1 cellular context compared by ENCODE assay signal in genomic region chr12:130775953-130776856, GRCh38.
TF ChIP-seq lines count a peak whose summit lies in the region.

No MANE protein-coding gene starts in this region.

TF ChIP-seq in HepG2, 621 proteins besides CTCF, POLR2A, EP300 and RAD21 (continued from another document and continues in another):
- peak; percentile 48; the same call in 1 of the 2 replicates for TF ChIP-seq GFI1 (CRISPR knock-in tag; IDR thresholded peaks at IDR 0.05; ENCODE audit: borderline replicate concordance)
- no peak for TF ChIP-seq ZNF597 (CRISPR knock-in tag; IDR thresholded peaks at IDR 0.05)
- no peak for TF ChIP-seq NCOA1 (CRISPR knock-in tag; IDR thresholded peaks at IDR 0.05)
- no peak for TF ChIP-seq ZBTB21 (CRISPR knock-in tag; IDR thresholded peaks at IDR 0.05)
- no peak for TF ChIP-seq NFATC3 (CRISPR knock-in tag; IDR thresholded peaks at IDR 0.05)
- no peak for TF ChIP-seq ZNF138 (CRISPR knock-in tag; IDR thresholded peaks at IDR 0.05; ENCODE audit: low read depth)
- no peak for TF ChIP-seq ZNF510 (CRISPR knock-in tag; IDR thresholded peaks at IDR 0.05; ENCODE audit: low read depth)
- TF ChIP-seq IRF2 (CRISPR knock-in tag; IDR thresholded peaks at IDR 0.05), result peak; percentile 35; the same call in 1 of the 2 replicates
- peak; percentile 43 for TF ChIP-seq XRCC5 (optimal IDR thresholded peaks at IDR 0.05; ENCODE audit: low read length)
- TF ChIP-seq CCAR2 (optimal IDR thresholded peaks at IDR 0.05; ENCODE audit: low read depth, low read length), result no peak
- no peak for TF ChIP-seq ZNF468 (CRISPR knock-in tag; IDR thresholded peaks at IDR 0.05)
- TF ChIP-seq ZBTB10 (CRISPR knock-in tag; IDR thresholded peaks at IDR 0.05; ENCODE audit: borderline replicate concordance), result 0 out of 2 replicates have a peak, but pooled peaks have one; percentile 35
- TF ChIP-seq EZH2 (conservative IDR thresholded peaks at IDR 0.05; ENCODE audit: low read depth, low read length), result no peak
- TF ChIP-seq PCBP1 (IDR thresholded peaks at IDR 0.05; ENCODE audit: borderline replicate concordance, low read depth, low read length), result no peak
- TF ChIP-seq MTERF4 (CRISPR knock-in tag; IDR thresholded peaks at IDR 0.05), result no peak
- TF ChIP-seq FOXP1 (IDR thresholded peaks at IDR 0.05), result no peak
- 0 out of 2 replicates have a peak, but pooled peaks have one; percentile 27 for TF ChIP-seq FOXP1 (CRISPR knock-in tag; IDR thresholded peaks at IDR 0.05)
- 0 out of 2 replicates have a peak, but pooled peaks have one; percentile 35 for TF ChIP-seq KLF12 (CRISPR knock-in tag; IDR thresholded peaks at IDR 0.05; ENCODE audit: borderline replicate concordance)
- TF ChIP-seq AHDC1 (CRISPR knock-in tag; IDR thresholded peaks at IDR 0.05; ENCODE audit: borderline replicate concordance), result peak; percentile 73; the same call in 1 of the 2 replicates
- no peak for TF ChIP-seq ZNF354B (CRISPR knock-in tag; IDR thresholded peaks at IDR 0.05)
- TF ChIP-seq PLSCR1 (CRISPR knock-in tag; IDR thresholded peaks at IDR 0.05; ENCODE audit: borderline replicate concordance), result no peak
- TF ChIP-seq ATF6 (CRISPR knock-in tag; conservative IDR thresholded peaks at IDR 0.05), result no peak
- TF ChIP-seq ZNF740 (CRISPR knock-in tag; IDR thresholded peaks at IDR 0.05), result no peak
- no peak for TF ChIP-seq E2F2 (CRISPR knock-in tag; IDR thresholded peaks at IDR 0.05; ENCODE audit: borderline replicate concordance)
- TF ChIP-seq ZNF766 (CRISPR knock-in tag; IDR thresholded peaks at IDR 0.05; ENCODE audit: borderline replicate concordance), result 0 out of 2 replicates have a peak, but pooled peaks have one; percentile 29
- no peak for TF ChIP-seq ZNF891 (CRISPR knock-in tag; IDR thresholded peaks at IDR 0.05)
- peak; percentile 35; the same call in 1 of the 2 replicates for TF ChIP-seq SIX1 (CRISPR knock-in tag; IDR thresholded peaks at IDR 0.05; ENCODE audit: borderline replicate concordance)
- TF ChIP-seq ZNF543 (CRISPR knock-in tag; IDR thresholded peaks at IDR 0.05), result no peak; the same call in 1 of the 2 replicates
- no peak for TF ChIP-seq CHCHD3 (CRISPR knock-in tag; IDR thresholded peaks at IDR 0.05)
- no peak; the same call in 1 of the 2 replicates for TF ChIP-seq KDM3A (CRISPR knock-in tag; IDR thresholded peaks at IDR 0.05; ENCODE audit: low read depth)
- TF ChIP-seq SP5 (CRISPR knock-in tag; IDR thresholded peaks at IDR 0.05; ENCODE audit: borderline replicate concordance, low read depth), result 0 out of 2 replicates have a peak, but pooled peaks have one; percentile 15
- no peak for TF ChIP-seq GMEB2 (CRISPR knock-in tag; IDR thresholded peaks at IDR 0.05; ENCODE audit: low read depth)
- 0 out of 2 replicates have a peak, but pooled peaks have one; percentile 45 for TF ChIP-seq ZBTB44 (CRISPR knock-in tag; IDR thresholded peaks at IDR 0.05)
- TF ChIP-seq PREB (CRISPR knock-in tag; IDR thresholded peaks at IDR 0.05), result no peak
- no peak for TF ChIP-seq LBX2 (CRISPR knock-in tag; IDR thresholded peaks at IDR 0.05; ENCODE audit: borderline replicate concordance)
- peak; percentile 58; the same call in 1 of the 2 replicates for TF ChIP-seq HOXA5 (CRISPR knock-in tag; IDR thresholded peaks at IDR 0.05)
- no peak; the same call in 1 of the 2 replicates for TF ChIP-seq ZNF607 (CRISPR knock-in tag; IDR thresholded peaks at IDR 0.05; ENCODE audit: borderline replicate concordance)
- TF ChIP-seq MAFF (IDR thresholded peaks at IDR 0.05; ENCODE audit: low read depth, low read length), result no peak
- no peak for TF ChIP-seq ZIK1 (CRISPR knock-in tag; IDR thresholded peaks at IDR 0.05; ENCODE audit: borderline replicate concordance, low read depth)
- no peak for TF ChIP-seq MBD4 (IDR thresholded peaks at IDR 0.05; ENCODE audit: borderline replicate concordance, low read length)
- no peak for TF ChIP-seq ZNF121 (CRISPR knock-in tag; IDR thresholded peaks at IDR 0.05)
